In the genomic region with DNA sequence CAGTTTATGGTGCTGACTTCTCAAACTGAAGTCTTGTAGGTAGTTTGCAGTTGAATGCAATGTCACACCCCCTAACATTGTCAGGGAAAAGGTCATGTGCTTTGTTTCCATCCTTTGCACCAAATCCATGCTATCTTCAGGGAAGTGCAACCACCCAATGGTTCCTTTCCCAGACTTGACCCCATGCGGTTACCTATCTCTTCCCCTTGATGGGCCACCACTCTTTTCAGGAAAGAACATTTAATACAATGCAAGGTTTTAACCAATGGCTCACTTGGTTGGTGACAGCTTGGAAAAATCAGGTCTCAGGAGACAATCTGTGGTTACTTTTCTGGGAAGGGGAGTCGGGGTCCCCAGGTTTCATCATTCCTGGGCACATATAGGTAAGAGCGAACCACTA, we compare ENCODE assay signal across 9 cellular contexts. TPM values are rescaled to one million over a fixed set of nuclear protein-coding genes. Genes with fewer than 3 reads are reported as not detected.
DNase-seq lines count a peak whose midpoint lies in the region; ATAC-seq, FAIRE-seq and TF ChIP-seq lines count a peak whose summit lies in the region.
"Had no signal": no experiment of that assay in that cellular context is flagged by ENCODE, and none has a peak within 500 bp of the region (broad histone marks: within the 10 kb centered on the region; RNA-seq: fewer than 3 reads in every experiment).

No MANE protein-coding gene starts in this region.

- peaks cover 4 to 29% of the 10 kb centered on the region in 2 donors for H3K4me1 ChIP-seq in kidney (ENCODE audit: control insufficient read depth in 1 of 2, insufficient read depth in 1 of 2, low read depth in 1 of 2, low read length in 2 of 2)
- H3K4me1 ChIP-seq in suprapubic skin, result peaks cover 35% of the 10 kb centered on the region
- H3K4me1 ChIP-seq in MM.1S (ENCODE audit: low read length), result no peaks in the 10 kb centered on the region

- no peaks in the 10 kb centered on the region for H3K79me2 ChIP-seq in MM.1S (ENCODE audit: low read length)

- peaks cover 46% of the 10 kb centered on the region for H3K27me3 Mint-ChIP-seq in activated naive CD8-positive, alpha-beta T cell
- peaks cover 58% of the 10 kb centered on the region for H3K27me3 Mint-ChIP-seq in activated naive CD8-positive, alpha-beta T cell treated with anti-CD3 and anti-CD28 coated beads for 36 hours
- H3K27me3 Mint-ChIP-seq in activated T-helper 2 cell treated with anti-CD3 and anti-CD28 coated beads, Interferon-gamma antibody, Interleukin-2, Interleukin-4, amounts not matched to agents 10 μg/mL and 5 μg/mL and 100 μg/mL, durations not matched to agents 14 hours and 24 hours and 36 hours (ENCODE audit: low read depth), result peaks cover 24% of the 10 kb centered on the region

- peaks cover 8% of the 10 kb centered on the region; the same call in 1 of the 2 replicates for H3F3A ChIP-seq in MM.1S (ENCODE audit: insufficient read depth, low read length)

- no peak overlapping the region for H3K9ac ChIP-seq in kidney (ENCODE audit: low read length in 2 of 2)
- no peak overlapping the region for H3K9ac ChIP-seq in MM.1S (ENCODE audit: low read length)

- H3K36me3 Mint-ChIP-seq in activated naive CD8-positive, alpha-beta T cell, result peaks cover 10% of the 10 kb centered on the region
- peaks cover 1% of the 10 kb centered on the region for H3K36me3 Mint-ChIP-seq in activated naive CD8-positive, alpha-beta T cell treated with anti-CD3 and anti-CD28 coated beads for 36 hours
- peaks cover 43% of the 10 kb centered on the region for H3K36me3 Mint-ChIP-seq in activated T-helper 2 cell treated with anti-CD3 and anti-CD28 coated beads, Interferon-gamma antibody, Interleukin-2, Interleukin-4, amounts not matched to agents 10 μg/mL and 5 μg/mL and 100 μg/mL, durations not matched to agents 14 hours and 24 hours and 36 hours (ENCODE audit: low read depth)

- intact Hi-C loops in activated T-helper 2 cell treated with anti-CD3 and anti-CD28 coated beads, Interferon-gamma antibody, Interleukin-2, Interleukin-4, amounts not matched to agents 10 μg/mL and 5 μg/mL and 100 μg/mL, durations not matched to agents 14 hours and 24 hours and 36 hours (cut with micrococcal nuclease), result loop anchor here (5.0 kb wide), 3 partner anchors 112 to 633 kb away; no protein-coding TSS in a partner anchor
- intact Hi-C loops in kidney (cut with DNase I) (loop anchor here (10.0 kb wide), 1 partner anchor 181 kb away; no protein-coding TSS in a partner anchor), sciatic nerve (cut with DNase I) (no loop called here)

- H3K4me3 Mint-ChIP-seq in activated naive CD8-positive, alpha-beta T cell, result peak overlapping the region; percentile 86
- H3K4me3 Mint-ChIP-seq in activated naive CD8-positive, alpha-beta T cell treated with anti-CD3 and anti-CD28 coated beads for 36 hours, result no peak overlapping the region
- peak overlapping the region; percentile 92 for H3K4me3 Mint-ChIP-seq in activated T-helper 2 cell treated with anti-CD3 and anti-CD28 coated beads, Interferon-gamma antibody, Interleukin-2, Interleukin-4, amounts not matched to agents 10 μg/mL and 5 μg/mL and 100 μg/mL, durations not matched to agents 14 hours and 24 hours and 36 hours (ENCODE audit: low read depth)

- DNase-seq in activated naive CD8-positive, alpha-beta T cell treated with anti-CD3 and anti-CD28 coated beads for 36 hours, result no peak
- DNase-seq in activated T-helper 2 cell treated with anti-CD3 and anti-CD28 coated beads, Interferon-gamma antibody, Interleukin-2, Interleukin-4, amounts not matched to agents 10 μg/mL and 5 μg/mL and 100 μg/mL, durations not matched to agents 14 hours and 24 hours and 36 hours (ENCODE audit: low spot score), result no peak
- DNase-seq in kidney (no peak), suprapubic skin (ENCODE audit: low spot score in 2 of 2) (no peak), MM.1S (no peak), sciatic nerve (ENCODE audit: low spot score) (no peak)

- WGBS in suprapubic skin, result 90% methylated on average over 3 of the region's 3 CpGs

- H2AFZ ChIP-seq in MM.1S (ENCODE audit: low read length), result no peak overlapping the region

- FAIRE-seq in kidney (lab: Jason Lieb, UNC), result no peak
- FAIRE-seq: endometrium had no signal

- no peak for TF ChIP-seq POLR2A in suprapubic skin (IDR thresholded peaks at IDR 0.05)

- peaks cover 23% of the 10 kb centered on the region for H3K4me1 Mint-ChIP-seq in activated naive CD8-positive, alpha-beta T cell (ENCODE audit: low read depth)
- peaks cover 22% of the 10 kb centered on the region for H3K4me1 Mint-ChIP-seq in activated naive CD8-positive, alpha-beta T cell treated with anti-CD3 and anti-CD28 coated beads for 36 hours
- peaks cover 51% of the 10 kb centered on the region for H3K4me1 Mint-ChIP-seq in activated T-helper 2 cell treated with anti-CD3 and anti-CD28 coated beads, Interferon-gamma antibody, Interleukin-2, Interleukin-4, amounts not matched to agents 10 μg/mL and 5 μg/mL and 100 μg/mL, durations not matched to agents 14 hours and 24 hours and 36 hours (ENCODE audit: low read depth)

- H3K36me3 ChIP-seq in kidney (ENCODE audit: control insufficient read depth in 1 of 2, insufficient read depth in 2 of 2, low read length in 2 of 2) (no peaks in the 10 kb centered on the region), suprapubic skin (no peaks in the 10 kb centered on the region), MM.1S (replicated peaks; ENCODE audit: insufficient read depth, low read length) (no peaks in the 10 kb centered on the region)

- H3K27ac Mint-ChIP-seq in activated naive CD8-positive, alpha-beta T cell, result no peak overlapping the region
- no peak overlapping the region for H3K27ac Mint-ChIP-seq in activated naive CD8-positive, alpha-beta T cell treated with anti-CD3 and anti-CD28 coated beads for 36 hours
- no peak overlapping the region for H3K27ac Mint-ChIP-seq in activated T-helper 2 cell treated with anti-CD3 and anti-CD28 coated beads, Interferon-gamma antibody, Interleukin-2, Interleukin-4, amounts not matched to agents 10 μg/mL and 5 μg/mL and 100 μg/mL, durations not matched to agents 14 hours and 24 hours and 36 hours

- H3K27me3 ChIP-seq in suprapubic skin, result peaks cover 12% of the 10 kb centered on the region
- peaks cover 26% of the 10 kb centered on the region for H3K27me3 ChIP-seq in MM.1S (replicated peaks; ENCODE audit: insufficient read depth, low read length)

- no peaks in the 10 kb centered on the region for H4K20me1 ChIP-seq in MM.1S (ENCODE audit: insufficient read depth, low read length)

- H3K9me3 Mint-ChIP-seq in activated naive CD8-positive, alpha-beta T cell (ENCODE audit: low read depth), result no peaks in the 10 kb centered on the region
- no peaks in the 10 kb centered on the region for H3K9me3 Mint-ChIP-seq in activated naive CD8-positive, alpha-beta T cell treated with anti-CD3 and anti-CD28 coated beads for 36 hours
- no peaks in the 10 kb centered on the region for H3K9me3 Mint-ChIP-seq in activated T-helper 2 cell treated with anti-CD3 and anti-CD28 coated beads, Interferon-gamma antibody, Interleukin-2, Interleukin-4, amounts not matched to agents 10 μg/mL and 5 μg/mL and 100 μg/mL, durations not matched to agents 14 hours and 24 hours and 36 hours

- TF ChIP-seq CTCF in kidney (IDR thresholded peaks at IDR 0.05; ENCODE audit: borderline replicate concordance, extremely low read depth, insufficient read depth) (no peak), suprapubic skin (IDR thresholded peaks at IDR 0.05) (no peak), MM.1S (IDR thresholded peaks at IDR 0.05; ENCODE audit: low read length) (no peak)

- ATAC-seq in sciatic nerve (no peak), GM21737 (IDR thresholded peaks at IDR 0.05; ENCODE audit: unreplicated experiment) (no peak)

- H3K9me3 ChIP-seq in kidney (ENCODE audit: control insufficient read depth in 1 of 2, low read length in 2 of 2) (no peaks in the 10 kb centered on the region), suprapubic skin (no peaks in the 10 kb centered on the region), MM.1S (replicated peaks; ENCODE audit: insufficient read depth, low read length) (no peaks in the 10 kb centered on the region)

- TF ChIP-seq EP300 in suprapubic skin (IDR thresholded peaks at IDR 0.05), result no peak

- no peak overlapping the region for H3K27ac ChIP-seq in kidney (ENCODE audit: low read depth in 2 of 2, low read length in 2 of 2)
- no peak overlapping the region for H3K27ac ChIP-seq in suprapubic skin
- no peak overlapping the region for H3K27ac ChIP-seq in MM.1S (ENCODE audit: low read length)

- H3K4me2 ChIP-seq in MM.1S (ENCODE audit: low read depth, low read length), result no peak overlapping the region

- H3K9me2 ChIP-seq in MM.1S (replicated peaks; ENCODE audit: insufficient read depth, low read length), result no peaks in the 10 kb centered on the region

- H3K4me3 ChIP-seq in kidney (ENCODE audit: low read length in 2 of 2), result peak overlapping the region; percentile 73 to 79
- H3K4me3 ChIP-seq in suprapubic skin, result peak overlapping the region; percentile 66
- no peak overlapping the region for H3K4me3 ChIP-seq in MM.1S (ENCODE audit: low read length)

RNA-seq across cellular contexts. Expression of a gene that starts 2.1 kb away (rescaled TPM):
- total RNA-seq in activated naive CD8-positive, alpha-beta T cell treated with anti-CD3 and anti-CD28 coated beads for 36 hours, result 1 to 10 TPM; 1.4 to 1.5 TPM
- 32.9 and 33.1 TPM in 2 replicates for total RNA-seq in activated T-helper 2 cell treated with anti-CD3 and anti-CD28 coated beads, Interferon-gamma antibody, Interleukin-2, Interleukin-4, amounts not matched to agents 10 μg/mL and 5 μg/mL and 100 μg/mL, durations not matched to agents 14 hours and 24 hours and 36 hours
- total RNA-seq in kidney (22.1 TPM), suprapubic skin (10 to 100 TPM in 3 of 4 donors, 1 to 10 TPM in 1; 5.4 to 15.6 (median 12.8) TPM), sciatic nerve (10.5 TPM)
- 7.6 TPM for polyA plus RNA-seq in kidney (ENCODE audit: insufficient read depth, low read depth, low replicate concordance)
